23 cellular contexts compared by ENCODE assay signal in genomic region chr1:164802573-164803282, GRCh38.
A peak's percentile ranks its signal among the peaks of the same experiment; 100 is the strongest.
DNase-seq lines count a peak whose midpoint lies in the region; ATAC-seq and TF ChIP-seq lines count a peak whose summit lies in the region.
"Had no signal": no experiment of that assay in that cellular context is flagged by ENCODE, and none has a peak within 500 bp of the region (broad histone marks: within the 10 kb centered on the region; RNA-seq: fewer than 3 reads in every experiment).

No MANE protein-coding gene starts in this region.

- H3K27ac Mint-ChIP-seq in brain (peak overlapping the region in 4 of 5 experiments; percentile 12 to 89 (median 76)), mesothelial cell of epicardium (peak overlapping the region; percentile 40)
- H3K27ac Mint-ChIP-seq: activated naive CD4-positive, alpha-beta T cell treated with anti-CD3 and anti-CD28 coated beads, Interleukin-2, amount 10 ng/mL, durations not matched to agents 7 days and 5 days; naive thymus-derived CD4-positive, alpha-beta T cell; stimulated activated effector memory CD8-positive, alpha-beta T cell treated with anti-CD3 and anti-CD28 coated beads, Interleukin-12 subunit alpha, Interleukin-12 subunit beta, amount 100 ng/mL, for 72 hours had no signal

- H3K4me3 Mint-ChIP-seq in brain = peak overlapping the region in 1 of 5 experiments; percentile 28
- H3K4me3 Mint-ChIP-seq in mesothelial cell of epicardium = no peak overlapping the region
- H3K4me3 Mint-ChIP-seq: activated naive CD4-positive, alpha-beta T cell treated with anti-CD3 and anti-CD28 coated beads, Interleukin-2, amount 10 ng/mL, durations not matched to agents 7 days and 5 days; activated T-cell treated with anti-CD3 and anti-CD28 coated beads, Interleukin-2, amount 50 U/mL, for 4 hours; naive thymus-derived CD4-positive, alpha-beta T cell; stimulated activated effector memory CD8-positive, alpha-beta T cell treated with anti-CD3 and anti-CD28 coated beads, Interleukin-12 subunit alpha, Interleukin-12 subunit beta, amount 100 ng/mL, for 72 hours had no signal

- DNase-seq in mesothelial cell of epicardium (ENCODE audit: low spot score in 2 of 2, unreplicated experiment in 2 of 2) (no peak), substantia nigra (lab: John Stamatoyannopoulos, UW) (no peak), germinal center (ENCODE audit: low spot score) (no peak), NCI-H345 treated with DMSO at 0.1 percent for 48 hours (lab: John Stamatoyannopoulos, UW; ENCODE audit: unreplicated experiment) (no peak), NCI-H226 (no peak)
- no peak for DNase-seq in activated naive CD4-positive, alpha-beta T cell (lab: John Stamatoyannopoulos, UW)
- DNase-seq: ACHN; activated CD4-positive, alpha-beta T cell treated with anti-CD3 and anti-CD28 coated beads for 1 hour; activated naive CD4-positive, alpha-beta T cell treated with anti-CD3 and anti-CD28 coated beads, Interleukin-2, amount 10 ng/mL, durations not matched to agents 7 days and 5 days; activated T-cell treated with anti-CD3 and anti-CD28 coated beads, Interleukin-2, amount 50 U/mL, for 4 hours; cerebellar nuclear complex; effector CD8-positive, alpha-beta T cell; naive thymus-derived CD4-positive, alpha-beta T cell; NCI-H1092; NCI-H2029; NCI-H345; ovary; stimulated activated CD4-positive, alpha-beta T cell treated with anti-CD3 and anti-CD28 coated beads, Interleukin-1b, Interleukin-23, amount 100 ng/mL, for 48 hours; thyroid gland had no signal

- TF ChIP-seq CTCF in brain (conservative IDR thresholded peaks at IDR 0.05) = no peak
- TF ChIP-seq CTCF in mesothelial cell of epicardium (IDR thresholded peaks at IDR 0.05; ENCODE audit: unreplicated experiment) = no peak

- ATAC-seq in HG02870 (IDR thresholded peaks at IDR 0.05; ENCODE audit: unreplicated experiment) = peak; percentile 22
- ATAC-seq: activated T-cell treated with anti-CD3 and anti-CD28 coated beads, Interleukin-2, amount 50 U/mL, for 4 hours; naive thymus-derived CD4-positive, alpha-beta T cell; stimulated activated effector memory CD8-positive, alpha-beta T cell treated with anti-CD3 and anti-CD28 coated beads, Interleukin-12 subunit alpha, Interleukin-12 subunit beta, amount 100 ng/mL, for 72 hours had no signal

- H3K4me1 Mint-ChIP-seq in brain = peaks cover 62% of the 10 kb centered on the region
- H3K4me1 Mint-ChIP-seq in mesothelial cell of epicardium = peaks cover 21% of the 10 kb centered on the region
- H3K4me1 Mint-ChIP-seq: activated naive CD4-positive, alpha-beta T cell treated with anti-CD3 and anti-CD28 coated beads, Interleukin-2, amount 10 ng/mL, durations not matched to agents 7 days and 5 days; naive thymus-derived CD4-positive, alpha-beta T cell; stimulated activated effector memory CD8-positive, alpha-beta T cell treated with anti-CD3 and anti-CD28 coated beads, Interleukin-12 subunit alpha, Interleukin-12 subunit beta, amount 100 ng/mL, for 72 hours had no signal

- H3K27me3 Mint-ChIP-seq in brain = no peaks in the 10 kb centered on the region
- H3K27me3 Mint-ChIP-seq in mesothelial cell of epicardium (ENCODE audit: low read depth) = no peaks in the 10 kb centered on the region
- H3K27me3 Mint-ChIP-seq: activated naive CD4-positive, alpha-beta T cell treated with anti-CD3 and anti-CD28 coated beads, Interleukin-2, amount 10 ng/mL, durations not matched to agents 7 days and 5 days; naive thymus-derived CD4-positive, alpha-beta T cell had no signal

- H3K36me3 Mint-ChIP-seq in brain = peaks cover 81% of the 10 kb centered on the region
- H3K36me3 Mint-ChIP-seq in mesothelial cell of epicardium = peaks cover 60% of the 10 kb centered on the region
- H3K36me3 Mint-ChIP-seq: activated naive CD4-positive, alpha-beta T cell treated with anti-CD3 and anti-CD28 coated beads, Interleukin-2, amount 10 ng/mL, durations not matched to agents 7 days and 5 days; naive thymus-derived CD4-positive, alpha-beta T cell; stimulated activated effector memory CD8-positive, alpha-beta T cell treated with anti-CD3 and anti-CD28 coated beads, Interleukin-12 subunit alpha, Interleukin-12 subunit beta, amount 100 ng/mL, for 72 hours had no signal

- H3K9me3 Mint-ChIP-seq in brain (no peaks in the 10 kb centered on the region), mesothelial cell of epicardium (no peaks in the 10 kb centered on the region)
- H3K9me3 Mint-ChIP-seq: activated naive CD4-positive, alpha-beta T cell treated with anti-CD3 and anti-CD28 coated beads, Interleukin-2, amount 10 ng/mL, durations not matched to agents 7 days and 5 days; activated T-cell treated with anti-CD3 and anti-CD28 coated beads, Interleukin-2, amount 50 U/mL, for 4 hours; stimulated activated effector memory CD8-positive, alpha-beta T cell treated with anti-CD3 and anti-CD28 coated beads, Interleukin-12 subunit alpha, Interleukin-12 subunit beta, amount 100 ng/mL, for 72 hours had no signal

- H3K27ac ChIP-seq in substantia nigra (ENCODE audit: low read depth, low read length, poor library complexity, severe bottlenecking) = peak overlapping the region; percentile 74
- H3K27ac ChIP-seq: BLaER1, thyroid gland had no signal
